Comparison of ENCODE assay signal across 24 cellular contexts in genomic region chr18:72089432-72089831, GRCh38.
"Had no signal": no experiment of that assay in that cellular context is flagged by ENCODE, and none has a peak within 500 bp of the region (broad histone marks: within the 10 kb centered on the region; RNA-seq: fewer than 3 reads in every experiment).

No MANE protein-coding gene starts in this region.

- H3K27ac Mint-ChIP-seq: activated CD4-positive, alpha-beta T cell treated with anti-CD3 and anti-CD28 coated beads, Interleukin-2, amount 10 ng/mL, durations not matched to agents 7 days and 5 days; activated CD8-positive, alpha-beta T cell treated with anti-CD3 and anti-CD28 coated beads, Interleukin-2, amount 10 ng/mL, durations not matched to agents 7 days and 5 days; activated naive CD8-positive, alpha-beta T cell treated with anti-CD3 and anti-CD28 coated beads, Interleukin-2, amount 50 U/mL, for 24 hours; activated T-helper 1 cell treated with anti-CD3 and anti-CD28 coated beads, Interleukin-12 subunit alpha, Interleukin-12 subunit beta, Interleukin-2, Interleukin-4 antibody, amounts not matched to agents 30 ng/mL and 10 ng/mL and 1 ng/mL, durations not matched to agents 14 hours and 24 hours and 36 hours; natural killer cell had no signal

- ATAC-seq: activated CD8-positive, alpha-beta T cell treated with anti-CD3 and anti-CD28 coated beads, Interleukin-2, amount 10 ng/mL, durations not matched to agents 7 days and 5 days; activated naive CD8-positive, alpha-beta T cell treated with anti-CD3 and anti-CD28 coated beads, Interleukin-2, amount 50 U/mL, for 24 hours; heart left ventricle; left ventricle myocardium superior; natural killer cell had no signal

- H3K36me3 Mint-ChIP-seq: natural killer cell had no signal

- H3K9me3 ChIP-seq: sigmoid colon, testis, vagina had no signal

- H3K27me3 Mint-ChIP-seq: activated CD4-positive, alpha-beta T cell treated with anti-CD3 and anti-CD28 coated beads, Interleukin-2, amount 10 ng/mL, durations not matched to agents 7 days and 5 days had no signal

- H3K4me3 ChIP-seq: coronary artery, heart left ventricle, sigmoid colon, smooth muscle cell, testis, vagina had no signal

- H3K9me3 Mint-ChIP-seq: activated CD4-positive, alpha-beta T cell treated with anti-CD3 and anti-CD28 coated beads, Interleukin-2, amount 10 ng/mL, durations not matched to agents 7 days and 5 days; activated naive CD8-positive, alpha-beta T cell treated with anti-CD3 and anti-CD28 coated beads, Interleukin-2, amount 50 U/mL, for 24 hours; activated T-helper 1 cell treated with anti-CD3 and anti-CD28 coated beads, Interleukin-12 subunit alpha, Interleukin-12 subunit beta, Interleukin-2, Interleukin-4 antibody, amounts not matched to agents 30 ng/mL and 10 ng/mL and 1 ng/mL, durations not matched to agents 14 hours and 24 hours and 36 hours had no signal

- H3K4me1 ChIP-seq: heart left ventricle, sigmoid colon, testis, vagina had no signal

- H3K4me3 Mint-ChIP-seq: activated CD4-positive, alpha-beta T cell treated with anti-CD3 and anti-CD28 coated beads, Interleukin-2, amount 10 ng/mL, durations not matched to agents 7 days and 5 days; activated CD8-positive, alpha-beta T cell treated with anti-CD3 and anti-CD28 coated beads, Interleukin-2, amount 10 ng/mL, durations not matched to agents 7 days and 5 days; activated naive CD8-positive, alpha-beta T cell treated with anti-CD3 and anti-CD28 coated beads, Interleukin-2, amount 50 U/mL, for 24 hours; activated T-helper 1 cell treated with anti-CD3 and anti-CD28 coated beads, Interleukin-12 subunit alpha, Interleukin-12 subunit beta, Interleukin-2, Interleukin-4 antibody, amounts not matched to agents 30 ng/mL and 10 ng/mL and 1 ng/mL, durations not matched to agents 14 hours and 24 hours and 36 hours; natural killer cell had no signal

- H3K4me2 ChIP-seq: smooth muscle cell had no signal

- H3K4me1 Mint-ChIP-seq: activated CD4-positive, alpha-beta T cell treated with anti-CD3 and anti-CD28 coated beads, Interleukin-2, amount 10 ng/mL, durations not matched to agents 7 days and 5 days; activated naive CD8-positive, alpha-beta T cell treated with anti-CD3 and anti-CD28 coated beads, Interleukin-2, amount 50 U/mL, for 24 hours; natural killer cell had no signal

- H3K36me3 ChIP-seq: heart left ventricle, sigmoid colon, vagina had no signal

- H3K27me3 ChIP-seq: heart left ventricle, sigmoid colon, testis, vagina had no signal

- H3K27ac ChIP-seq: coronary artery, epithelial cell of prostate, heart left ventricle, sigmoid colon, testis, vagina, VCaP had no signal

- DNase-seq: activated CD4-positive, alpha-beta T cell treated with anti-CD3 and anti-CD28 coated beads, Interleukin-2, amount 10 ng/mL, durations not matched to agents 7 days and 5 days; activated CD4-positive, CD25-positive, alpha-beta regulatory T cell treated with anti-CD3 and anti-CD28 coated beads, Interleukin-2, amount 50 U/mL, for 72 hours; activated CD8-positive, alpha-beta T cell treated with anti-CD3 and anti-CD28 coated beads, Interleukin-2, amount 10 ng/mL, durations not matched to agents 7 days and 5 days; activated gamma-delta T cell; activated naive CD4-positive, alpha-beta T cell treated with anti-CD3 and anti-CD28 coated beads, Interleukin-2, amount 50 U/mL, for 16 hours; activated naive CD8-positive, alpha-beta T cell treated with anti-CD3 and anti-CD28 coated beads, Interleukin-2, amount 50 U/mL, for 24 hours; cerebellar nuclear complex; heart left ventricle; left ventricle myocardium superior; mammary epithelial cell; midbrain; natural killer cell; sigmoid colon; stimulated activated CD4-positive, alpha-beta T cell treated with anti-CD3 and anti-CD28 coated beads, Interleukin-15, amount 100 ng/mL, for 24 hours; stimulated activated CD8-positive, alpha-beta memory T cell treated with anti-CD3 and anti-CD28 coated beads, Interleukin-4, amount 100 ng/mL, for 48 hours; stimulated activated naive CD4-positive, alpha-beta T cell; testis; trophoblast cell had no signal
